In the genomic region with DNA sequence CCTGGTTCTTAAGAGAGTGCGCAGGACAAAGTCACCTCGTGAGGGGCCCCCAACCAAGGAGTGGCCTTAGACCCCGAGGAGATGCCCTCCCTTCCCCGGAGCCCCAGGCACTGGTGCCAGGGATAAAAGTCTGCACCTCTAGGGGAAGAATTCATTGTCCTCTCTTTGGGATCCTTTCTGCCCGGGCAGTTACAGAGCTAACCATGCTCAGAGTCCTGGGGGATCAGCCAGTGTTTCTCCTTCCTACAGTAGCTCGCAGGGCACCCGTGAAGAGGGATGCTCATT, we compare ENCODE assay signal across 9 cellular contexts. TPM values are rescaled to one million over a fixed set of nuclear protein-coding genes. Genes with fewer than 3 reads are reported as not detected.
DNase-seq lines count a peak whose midpoint lies in the region; ATAC-seq and TF ChIP-seq lines count a peak whose summit lies in the region.
"Had no signal": no experiment of that assay in that cellular context is flagged by ENCODE, and none has a peak within 500 bp of the region (broad histone marks: within the 10 kb centered on the region; RNA-seq: fewer than 3 reads in every experiment).

No MANE protein-coding gene starts in this region.

- DNase-seq in colonic mucosa (no peak), nephron progenitor cell (no peak), hippocampal formation (lab: John Stamatoyannopoulos, UW) (no peak), NCI-H1930 (lab: John Stamatoyannopoulos, UW) (no peak)

- TF ChIP-seq CTCF in colonic mucosa (IDR thresholded peaks at IDR 0.05): no peak
- TF ChIP-seq CTCF in nephron progenitor cell (IDR thresholded peaks at IDR 0.05): no peak

- H3K4me1 ChIP-seq in BLaER1 treated with 17β-estradiol and CSF1 and Interleukin-3, amounts not matched to agents 10 nM and 100 nM: peaks cover 49 to 69% (median 57%) of the 10 kb centered on the region in 10 experiments
- peaks cover 16% of the 10 kb centered on the region for H3K4me1 ChIP-seq in colonic mucosa

- intact Hi-C loops in colonic mucosa (cut with DNase I): loop anchor here (5.0 kb wide), 2 partner anchors 34 to 51 kb away; no protein-coding TSS in a partner anchor

- H3K9me3 ChIP-seq in BLaER1 treated with 17β-estradiol and CSF1 and Interleukin-3, amounts not matched to agents 10 nM and 100 nM (replicated peaks in 1 of 11): no peaks in the 10 kb centered on the region
- H3K9me3 ChIP-seq in KOPT-K1 (ENCODE audit: insufficient read depth, low read length, poor library complexity, severe bottlenecking): no peaks in the 10 kb centered on the region
- H3K9me3 ChIP-seq in colonic mucosa: no peaks in the 10 kb centered on the region

- H3K4me3 Mint-ChIP-seq in nephron progenitor cell: no peak overlapping the region

- H3K27ac Mint-ChIP-seq in nephron progenitor cell: peak overlapping the region; percentile 86

- no peaks in the 10 kb centered on the region for H3K27me3 ChIP-seq in BLaER1 treated with 17β-estradiol and CSF1 and Interleukin-3, amounts not matched to agents 10 nM and 100 nM
- no peaks in the 10 kb centered on the region for H3K27me3 ChIP-seq in colonic mucosa

- no peaks in the 10 kb centered on the region for H3K9me3 Mint-ChIP-seq in nephron progenitor cell

- H3K4me2 ChIP-seq in BLaER1 treated with 17β-estradiol and CSF1 and Interleukin-3, amounts not matched to agents 10 nM and 100 nM: peak overlapping the region; percentile 58 to 89 (median 83)

- peak overlapping the region in 6 of 11 experiments; percentile 1 to 60 (median 46); a peak in 9 of 22 replicates for H3K9ac ChIP-seq in BLaER1 treated with 17β-estradiol and CSF1 and Interleukin-3, amounts not matched to agents 10 nM and 100 nM
- H3K9ac ChIP-seq in colonic mucosa (ENCODE audit: low read depth in 2 of 2, low read length in 2 of 2): peak overlapping the region in 1 of 2 donors; percentile 38

- H3K4me3 ChIP-seq in BLaER1 treated with 17β-estradiol and CSF1 and Interleukin-3, amounts not matched to agents 10 nM and 100 nM: no peak overlapping the region
- H3K4me3 ChIP-seq in colonic mucosa: no peak overlapping the region
- H3K4me3 ChIP-seq: lung had no signal

- peaks cover 87% of the 10 kb centered on the region for H3K4me1 Mint-ChIP-seq in nephron progenitor cell

- peak overlapping the region in 10 of 11 experiments; percentile 34 to 93 (median 64); a peak in 19 of 22 replicates for H3K27ac ChIP-seq in BLaER1 treated with 17β-estradiol and CSF1 and Interleukin-3, amounts not matched to agents 10 nM and 100 nM
- H3K27ac ChIP-seq in KOPT-K1 (ENCODE audit: low read depth, low read length, poor library complexity, severe bottlenecking) (peak overlapping the region; percentile 80), colonic mucosa (peak overlapping the region; percentile 64)

- H3K27me3 Mint-ChIP-seq in nephron progenitor cell (ENCODE audit: low read depth, poor library complexity): peaks cover 6% of the 10 kb centered on the region

- peaks cover 6 to 17% (median 10%) of the 10 kb centered on the region in 11 experiments; a peak in 19 of 22 replicates for H4K20me1 ChIP-seq in BLaER1 treated with 17β-estradiol and CSF1 and Interleukin-3, amounts not matched to agents 10 nM and 100 nM

- no peaks in the 10 kb centered on the region for H3K36me3 Mint-ChIP-seq in nephron progenitor cell (ENCODE audit: low read depth)

- ATAC-seq in GM21786 (IDR thresholded peaks at IDR 0.05; ENCODE audit: unreplicated experiment) (no peak), GM18870 (IDR thresholded peaks at IDR 0.05; ENCODE audit: unreplicated experiment) (no peak)

- no peaks in the 10 kb centered on the region for H3K36me3 ChIP-seq in BLaER1 treated with 17β-estradiol and CSF1 and Interleukin-3, amounts not matched to agents 10 nM and 100 nM
- H3K36me3 ChIP-seq in KOPT-K1 (ENCODE audit: insufficient read depth, low read length) (no peaks in the 10 kb centered on the region), colonic mucosa (no peaks in the 10 kb centered on the region)

RNA-seq across cellular contexts. Expression of a gene that starts 3.0 kb away (rescaled TPM):
- total RNA-seq in colonic mucosa: 10 to 100 TPM; 17.3 to 45.7 TPM
